In genomic region chr17:75034236-75034908, GRCh38 we compare ENCODE assay signal across 1 cellular context.
TF ChIP-seq lines count a peak whose summit lies in the region.

No MANE protein-coding gene starts in this region.

TF ChIP-seq in K562, 482 proteins besides CTCF, POLR2A, EP300 and RAD21 (continued from another document and continues in another):
- TF ChIP-seq NR4A1 (CRISPR knock-in tag; IDR thresholded peaks at IDR 0.05) (0 out of 2 replicates have a peak, but pooled peaks have one; percentile 51), NR4A1 (tag; IDR thresholded peaks at IDR 0.05) (no peak), REST (CRISPR knock-in tag; IDR thresholded peaks at IDR 0.05; ENCODE audit: low read depth) (no peak), PREB (CRISPR knock-in tag; IDR thresholded peaks at IDR 0.05) (no peak), NR1H2 (CRISPR knock-in tag; IDR thresholded peaks at IDR 0.05) (no peak), RFX1 (IDR thresholded peaks at IDR 0.05) (no peak), ZNF354B (CRISPR knock-in tag; IDR thresholded peaks at IDR 0.05) (no peak), ARID2 (IDR thresholded peaks at IDR 0.05) (no peak), NFIC (IDR thresholded peaks at IDR 0.05) (peak; percentile 69), BRF2 (IDR thresholded peaks at IDR 0.05; ENCODE audit: borderline replicate concordance, insufficient read depth, insufficient read length) (no peak), TBL1XR1 (IDR thresholded peaks at IDR 0.05; ENCODE audit: low read length in 2 of 2) (peak in 1 of 2 experiments; percentile 94; a peak in 2 of 4 replicates), MLLT1 (IDR thresholded peaks at IDR 0.05) (0 out of 4 replicates have a peak, but pooled peaks of 1 of the 2 experiments have one; percentile 11), POLR2G (IDR thresholded peaks at IDR 0.05; ENCODE audit: low read depth, low read length) (peak; percentile 83), XRCC3 (IDR thresholded peaks at IDR 0.05) (no peak), CEBPG (CRISPR knock-in tag; IDR thresholded peaks at IDR 0.05) (peak; percentile 57; the same call in 1 of the 2 replicates), CEBPG (tag; conservative IDR thresholded peaks at IDR 0.05 in 1 of 2, IDR thresholded peaks at IDR 0.05 in 1 of 2) (no peak), TCF7L2 (IDR thresholded peaks at IDR 0.05; ENCODE audit: low read depth, low read length) (no peak), CBFB (CRISPR knock-in tag; IDR thresholded peaks at IDR 0.05) (no peak; the same call in none of the 2 replicates), TEAD4 (IDR thresholded peaks at IDR 0.05; ENCODE audit: low read length) (peak; percentile 83), TEAD4 (CRISPR knock-in tag; IDR thresholded peaks at IDR 0.05; ENCODE audit: borderline replicate concordance) (no peak), MLX (CRISPR knock-in tag; conservative IDR thresholded peaks at IDR 0.05) (no peak), DIDO1 (tag; IDR thresholded peaks at IDR 0.05; ENCODE audit: low read depth) (no peak), CHAMP1 (IDR thresholded peaks at IDR 0.05) (peak; percentile 88), MAFF (IDR thresholded peaks at IDR 0.05; ENCODE audit: low read length) (no peak), ATF7 (IDR thresholded peaks at IDR 0.05) (no peak), GATA2 (CRISPR knock-in tag; IDR thresholded peaks at IDR 0.05) (no peak), FOXO4 (CRISPR knock-in tag; IDR thresholded peaks at IDR 0.05) (no peak), ZSCAN29 (IDR thresholded peaks at IDR 0.05) (peak; percentile 66; the same call in 1 of the 2 replicates), CEBPZ (IDR thresholded peaks at IDR 0.05; ENCODE audit: borderline replicate concordance, low read depth, low read length) (no peak), CXXC5 (CRISPR knock-in tag; IDR thresholded peaks at IDR 0.05) (peak; percentile 93), HOXB6 (CRISPR knock-in tag; IDR thresholded peaks at IDR 0.05; ENCODE audit: borderline replicate concordance) (no peak), ZNF133 (CRISPR knock-in tag; IDR thresholded peaks at IDR 0.05) (peak; percentile 73; the same call in 1 of the 2 replicates), RNF2 (IDR thresholded peaks at IDR 0.05) (peak; percentile 94), BCL6 (CRISPR knock-in tag; IDR thresholded peaks at IDR 0.05) (no peak), TSHZ1 (CRISPR knock-in tag; IDR thresholded peaks at IDR 0.05) (no peak), BRD4 (IDR thresholded peaks at IDR 0.05) (peak; percentile 57), ZNF668 (CRISPR knock-in tag; IDR thresholded peaks at IDR 0.05) (no peak)
